ENCODE assay signal across 8 cellular contexts in the genomic region with DNA sequence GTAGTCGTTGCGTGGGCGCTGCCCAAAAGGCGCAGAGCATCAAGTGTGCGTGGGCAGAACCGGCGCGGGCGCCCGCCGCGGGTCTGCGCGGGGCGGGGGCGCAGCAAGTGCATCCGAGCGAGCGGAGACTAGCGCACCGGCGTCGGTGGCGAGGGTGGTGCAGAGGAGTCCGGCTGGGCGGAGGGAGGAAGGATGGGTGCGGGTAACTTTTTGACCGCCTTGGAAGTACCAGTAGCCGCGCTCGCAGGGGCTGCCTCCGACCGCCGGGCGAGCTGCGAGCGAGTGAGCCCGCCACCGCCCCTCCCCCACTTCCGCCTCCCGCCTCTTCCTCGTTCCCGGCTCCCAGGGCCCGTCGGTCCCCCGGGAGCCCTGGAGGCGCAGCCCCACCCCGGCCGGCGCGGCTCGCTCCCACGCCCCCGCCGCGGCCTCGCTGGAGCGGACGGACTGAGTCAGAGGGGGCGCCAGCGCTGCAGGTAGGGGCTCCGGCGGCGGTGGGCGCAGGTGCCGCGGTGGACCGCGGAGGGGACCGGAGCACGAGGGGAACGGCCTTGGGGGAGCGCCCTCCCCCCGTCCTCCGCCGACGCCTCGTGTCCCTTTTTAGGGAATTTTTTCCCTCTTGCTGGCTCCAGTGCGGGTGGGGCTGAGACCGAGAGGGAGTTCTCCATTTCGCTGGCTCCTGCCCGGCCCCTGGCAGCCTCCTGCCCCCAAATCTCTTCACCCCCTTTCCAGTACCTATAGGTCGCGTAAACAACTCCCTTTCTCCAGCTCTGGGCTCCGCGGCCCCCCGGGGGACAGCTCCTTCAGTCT. TPM values are rescaled to one million over a fixed set of nuclear protein-coding genes. Genes with fewer than 3 reads are reported as not detected.
A peak's percentile ranks its signal among the peaks of the same experiment; 100 is the strongest.
DNase-seq lines count a peak whose midpoint lies in the region; ATAC-seq, FAIRE-seq and TF ChIP-seq lines count a peak whose summit lies in the region.

No MANE protein-coding gene starts in this region.

- no peak for TF ChIP-seq EP300 in GM12878 (IDR thresholded peaks at IDR 0.05; ENCODE audit: borderline replicate concordance in 1 of 2, control insufficient read depth in 1 of 2, low read depth in 2 of 2, low read length in 2 of 2)

- in situ Hi-C loops in GM12878 (cut with MboI), result no loop called here

- POLR2A ChIA-PET in GM12878 (lab: Charles Lee), result interaction anchor here (0.6 to 1.4 kb wide), 2 partner anchors 10 to 29 kb away, joined by 3 to 4 read pairs; a partner anchor contains a TSS

- H3K36me3 ChIP-seq in BLaER1 treated with 17β-estradiol and CSF1 and Interleukin-3, amounts not matched to agents 10 nM and 100 nM, result peaks cover 0 to 20% (median 0%) of the 10 kb centered on the region in 11 experiments; a peak in 9 of 22 replicates
- H3K36me3 ChIP-seq in GM12878 (ENCODE audit: control insufficient read depth in 2 of 2, insufficient read depth in 2 of 2, low read length in 1 of 2), result no peaks in the 10 kb centered on the region; a peak in 1 of 4 replicates
- peaks cover 4% of the 10 kb centered on the region; the same call in 1 of the 2 replicates for H3K36me3 ChIP-seq in iPS DF 6.9 (ENCODE audit: control insufficient read depth, insufficient read depth, low read length)

- H3K4me3 ChIP-seq in BLaER1 treated with 17β-estradiol and CSF1 and Interleukin-3, amounts not matched to agents 10 nM and 100 nM, result peak overlapping the region; percentile 60 to 80 (median 66)
- H3K4me3 ChIP-seq in GM12878 (peak overlapping the region; percentile 57), iPS DF 6.9 (ENCODE audit: low read length) (peak overlapping the region; percentile 77)

- H3K4me1 ChIP-seq in BLaER1 treated with 17β-estradiol and CSF1 and Interleukin-3, amounts not matched to agents 10 nM and 100 nM, result peaks cover 21 to 47% (median 40%) of the 10 kb centered on the region in 10 experiments
- H3K4me1 ChIP-seq in GM12878 (ENCODE audit: control insufficient read depth, insufficient read depth, low read length) (0 out of 2 replicates have a peak, but pooled peaks cover 3% of the 10 kb centered on the region), iPS DF 6.9 (ENCODE audit: control insufficient read depth, insufficient read depth, low read length) (0 out of 2 replicates have a peak, but pooled peaks cover 2% of the 10 kb centered on the region)

- SMC1A ChIA-PET in GM12878 (lab: Charles Lee; ENCODE audit: uncharacterized antibody, unreplicated experiment), result interaction anchor here (0.6 to 1.6 kb wide), 4 partner anchors 13 to 43 kb away, joined by 3 to 4 read pairs (median 4); a partner anchor contains a TSS

- no peak for TF ChIP-seq RAD21 in GM12878 (IDR thresholded peaks at IDR 0.05; ENCODE audit: insufficient read depth, low read depth, low read length)

- DNase-seq in HuH-7 (ENCODE audit: low spot score), result peak; percentile 72
- DNase-seq in T-helper 1 cell, result peak in 3 of 5 donors; percentile 22 to 45 (median 31)
- DNase-seq in GM12878 (ENCODE audit: low read depth, low spot score), result no peak
- DNase-seq in iPS DF 6.9 (ENCODE audit: low read depth, low spot score), result peak; percentile 1
- peak; percentile 49 for DNase-seq in retina
- no peak for DNase-seq in NCI-H1694 (lab: John Stamatoyannopoulos, UW)
- DNase-seq in DMS79 treated with DMSO at 0.1 percent for 48 hours (lab: John Stamatoyannopoulos, UW), result no peak

- BruUV-seq in GM12878 (replicated peaks; lab: Mats Ljungman, UMichigan), result no TSS peak

- peak overlapping the region; percentile 88 to 99 (median 95) for H3K4me2 ChIP-seq in BLaER1 treated with 17β-estradiol and CSF1 and Interleukin-3, amounts not matched to agents 10 nM and 100 nM
- H3K4me2 ChIP-seq in GM12878 (ENCODE audit: control insufficient read depth, insufficient read depth), result peak overlapping the region; percentile 89

- WGBS in GM12878 (ENCODE audit: insufficient coverage, insufficient replicate concordance, low lambda C conversion rate, missing lambda C conversion rate), result 1% methylated on average over 56 of the region's 87 CpGs
- WGBS in iPS DF 6.9 (ENCODE audit: insufficient coverage, insufficient read length), result no CpG with 5 or more reads among the region's 87 CpGs

- peak overlapping the region; percentile 6 to 86 (median 60); a peak in 19 of 22 replicates for H3K9ac ChIP-seq in BLaER1 treated with 17β-estradiol and CSF1 and Interleukin-3, amounts not matched to agents 10 nM and 100 nM
- no peak overlapping the region for H3K9ac ChIP-seq in GM12878 (ENCODE audit: control insufficient read depth, insufficient read depth, low read length)

- no peaks in the 10 kb centered on the region for H3K79me2 ChIP-seq in GM12878 (ENCODE audit: control insufficient read depth, insufficient read depth, low read length)

- peaks cover 31 to 67% (median 55%) of the 10 kb centered on the region in 11 experiments for H3K27me3 ChIP-seq in BLaER1 treated with 17β-estradiol and CSF1 and Interleukin-3, amounts not matched to agents 10 nM and 100 nM
- H3K27me3 ChIP-seq in GM12878 (replicated peaks in 1 of 2; ENCODE audit: control insufficient read depth in 2 of 2, insufficient read depth in 2 of 2, low read length in 1 of 2) (peaks cover 3 to 6% of the 10 kb centered on the region in 2 experiments; a peak in 3 of 4 replicates), iPS DF 6.9 (ENCODE audit: control insufficient read depth, insufficient read depth, low read length) (peaks cover 3% of the 10 kb centered on the region; the same call in 1 of the 2 replicates)

- intact Hi-C loops in GM12878 (cut with micrococcal nuclease; ENCODE audit: unreplicated experiment), result no loop called here

- peak overlapping the region in 8 of 11 experiments; percentile 17 to 79 (median 43); a peak in 14 of 22 replicates for H3K27ac ChIP-seq in BLaER1 treated with 17β-estradiol and CSF1 and Interleukin-3, amounts not matched to agents 10 nM and 100 nM
- no peak overlapping the region for H3K27ac ChIP-seq in GM12878 (ENCODE audit: control insufficient read depth, insufficient read depth)
- H3K27ac ChIP-seq in iPS DF 6.9 (ENCODE audit: low read length), result no peak overlapping the region

- peaks cover 11 to 32% (median 20%) of the 10 kb centered on the region in 11 experiments for H3K9me3 ChIP-seq in BLaER1 treated with 17β-estradiol and CSF1 and Interleukin-3, amounts not matched to agents 10 nM and 100 nM (replicated peaks in 1 of 11)
- peaks cover under 1% of the 10 kb centered on the region; the same call in 2 of the 3 replicates for H3K9me3 ChIP-seq in GM12878 (replicated peaks; ENCODE audit: control insufficient read depth, insufficient read depth, low read length)
- H3K9me3 ChIP-seq in iPS DF 6.9 (ENCODE audit: control insufficient read depth, insufficient read depth, low read length), result no peaks in the 10 kb centered on the region; the same call in 1 of the 2 replicates

- peak overlapping the region; percentile 39 for H2AFZ ChIP-seq in GM12878 (ENCODE audit: control insufficient read depth, low read depth, low read length)

- no peak for TF ChIP-seq CTCF in GM12878 (IDR thresholded peaks at IDR 0.05 in 2 of 3, conservative IDR thresholded peaks at IDR 0.05 in 1 of 3; ENCODE audit: control insufficient read depth in 2 of 3, extremely low read depth in 1 of 3, insufficient read depth in 1 of 3, low read depth in 3 of 3, low read length in 3 of 3)

- CTCF ChIA-PET in GM12878 (lab: Yijun Ruan, JAX), result interaction anchor here (1.0 to 2.3 kb wide), 5 partner anchors 13 to 44 kb away, joined by 3 to 7 read pairs (median 6); a partner anchor contains a TSS

- RAD21 ChIA-PET in GM12878 (lab: Charles Lee; ENCODE audit: unreplicated experiment), result interaction anchor here (1.2 to 2.7 kb wide), 2 partner anchors 31 to 38 kb away, joined by 3 to 8 read pairs; no protein-coding TSS in a partner anchor

- ATAC-seq in GM12878, result peak; percentile 74

- no peak for FAIRE-seq in GM12878 (lab: Jason Lieb, UNC)

- no peak for TF ChIP-seq POLR2A in GM12878 (IDR thresholded peaks at IDR 0.05; ENCODE audit: low read depth, low read length)

- peaks cover 0 to 31% (median 0%) of the 10 kb centered on the region in 11 experiments; a peak in 5 of 22 replicates for H4K20me1 ChIP-seq in BLaER1 treated with 17β-estradiol and CSF1 and Interleukin-3, amounts not matched to agents 10 nM and 100 nM
- H4K20me1 ChIP-seq in GM12878 (ENCODE audit: control insufficient read depth, insufficient read depth), result no peaks in the 10 kb centered on the region

RNA-seq across cellular contexts. Expression of a gene that starts 1.6 kb away (rescaled TPM):
- 1.1 and 2.1 TPM in 2 replicates for total RNA-seq in GM12878 (2013; cell fraction: nucleolus; rRNA removed)
- total RNA-seq in GM12878 (2014; rRNA removed) (0.17 TPM in 1 of 2 replicates, not detected in the other), GM12878 (2014; rRNA removed; fragmentation: Illumina TruSeq; extraction: Trizol) (0.41 and 0.67 TPM in 2 replicates), GM12878 (2021) (0.74 and 1.0 TPM in 2 replicates)
- 0.62 TPM for polyA plus RNA-seq in GM12878 (2011; ENCODE audit: low read depth)
- polyA plus RNA-seq in GM12878 (2011; rRNA removed) (5.0 and 5.7 TPM in 2 replicates), GM12878 (2014; fragmentation: Illumina TruSeq; extraction: Trizol) (0.46 and 0.52 TPM in 2 replicates), GM12878 (2014; fragmentation: Nextera tagmentation; extraction: Ambion mirVana) (under 1 TPM; 0.18 to 0.49 TPM), GM12878 (2014; rRNA removed) (0.39 and 0.67 TPM in 2 replicates), GM12878 (2016; fragmentation: Nextera tagmentation; extraction: Ambion mirVana) (under 1 TPM in 1 of 2 experiments, not detected in 1; 0.21 TPM)
- 5.1 and 5.3 TPM in 2 replicates for polyA plus RNA-seq in GM12878 (2011; cell fraction: cytosol; rRNA removed)
- 5.2 and 7.2 TPM in 2 replicates for polyA plus RNA-seq in GM12878 (2011; cell fraction: nucleus; rRNA removed)
- 0.42 and 0.74 TPM in 2 replicates for polyA plus RNA-seq in GM12878 (2012)
- 2.9 and 3.3 TPM in 2 replicates for polyA minus RNA-seq in GM12878 (2011; rRNA and poly(A)+ RNA removed)
- polyA minus RNA-seq in GM12878 (2011; cell fraction: cytosol; rRNA and poly(A)+ RNA removed), result not detected in 2 replicates
- 1.3 and 1.7 TPM in 2 replicates for polyA minus RNA-seq in GM12878 (2011; cell fraction: nucleus; rRNA and poly(A)+ RNA removed)

RNA-seq across cellular contexts. Expression of a gene that starts 9.5 kb away (rescaled TPM):
- total RNA-seq in GM12878 (2013; cell fraction: nucleolus; rRNA removed), result 84.5 and 94.1 TPM in 2 replicates
- total RNA-seq in GM12878 (2014; rRNA removed) (35.7 and 45.0 TPM in 2 replicates), GM12878 (2014; rRNA removed; fragmentation: Illumina TruSeq; extraction: Trizol) (15.5 and 18.6 TPM in 2 replicates), GM12878 (2021) (39.5 and 45.2 TPM in 2 replicates)
- 14.5 TPM for polyA plus RNA-seq in GM12878 (2011; ENCODE audit: low read depth)
- polyA plus RNA-seq in GM12878 (2011; rRNA removed) (8.0 and 24.1 TPM in 2 replicates), GM12878 (2014; fragmentation: Illumina TruSeq; extraction: Trizol) (29.4 and 41.9 TPM in 2 replicates), GM12878 (2014; fragmentation: Nextera tagmentation; extraction: Ambion mirVana) (10 to 100 TPM; 19.1 to 27.5 TPM), GM12878 (2014; rRNA removed) (28.6 and 33.5 TPM in 2 replicates), GM12878 (2016; fragmentation: Nextera tagmentation; extraction: Ambion mirVana) (10 to 100 TPM; 56.5 to 66.0 TPM)
- polyA plus RNA-seq in GM12878 (2011; cell fraction: cytosol; rRNA removed), result 27.0 and 35.8 TPM in 2 replicates
- polyA plus RNA-seq in GM12878 (2011; cell fraction: nucleus; rRNA removed), result 71.0 and 74.4 TPM in 2 replicates
- polyA plus RNA-seq in GM12878 (2012), result 25.3 and 27.7 TPM in 2 replicates
- polyA minus RNA-seq in GM12878 (2011; rRNA and poly(A)+ RNA removed), result 27.9 and 34.2 TPM in 2 replicates
- 16.2 and 28.5 TPM in 2 replicates for polyA minus RNA-seq in GM12878 (2011; cell fraction: cytosol; rRNA and poly(A)+ RNA removed)
- polyA minus RNA-seq in GM12878 (2011; cell fraction: nucleus; rRNA and poly(A)+ RNA removed), result 33.1 and 57.7 TPM in 2 replicates

RNA-seq across cellular contexts. Expression of a gene that starts 28.3 kb away (rescaled TPM):
- total RNA-seq in GM12878 (2013; cell fraction: nucleolus; rRNA removed), result not detected in 2 replicates
- total RNA-seq in GM12878 (2014; rRNA removed), result not detected in 2 replicates
- total RNA-seq in GM12878 (2014; rRNA removed; fragmentation: Illumina TruSeq; extraction: Trizol), result not detected in 2 replicates
- total RNA-seq in GM12878 (2021), result not detected in 2 replicates
- polyA plus RNA-seq in GM12878 (2011; ENCODE audit: low read depth), result 0.16 TPM
- not detected in 2 replicates for polyA plus RNA-seq in GM12878 (2011; rRNA removed)
- polyA plus RNA-seq in GM12878 (2011; cell fraction: cytosol; rRNA removed), result not detected in 2 replicates
- polyA plus RNA-seq in GM12878 (2011; cell fraction: nucleus; rRNA removed), result not detected in 2 replicates
- 0.14 and 0.22 TPM in 2 replicates for polyA plus RNA-seq in GM12878 (2012)
- not detected in 2 replicates for polyA plus RNA-seq in GM12878 (2014; fragmentation: Illumina TruSeq; extraction: Trizol)
- polyA plus RNA-seq in GM12878 (2014; fragmentation: Nextera tagmentation; extraction: Ambion mirVana), result not detected
- 0.06 TPM in 1 of 2 replicates, not detected in the other for polyA plus RNA-seq in GM12878 (2014; rRNA removed)
- under 1 TPM in 1 of 2 experiments, not detected in 1; 0.24 TPM for polyA plus RNA-seq in GM12878 (2016; fragmentation: Nextera tagmentation; extraction: Ambion mirVana)
- not detected in 2 replicates for polyA minus RNA-seq in GM12878 (2011; rRNA and poly(A)+ RNA removed)
- polyA minus RNA-seq in GM12878 (2011; cell fraction: cytosol; rRNA and poly(A)+ RNA removed), result not detected in 2 replicates
- not detected in 2 replicates for polyA minus RNA-seq in GM12878 (2011; cell fraction: nucleus; rRNA and poly(A)+ RNA removed)

RNA-seq across cellular contexts. Expression of a gene that starts 43.5 kb away (rescaled TPM):
- total RNA-seq in GM12878 (2013; cell fraction: nucleolus; rRNA removed), result 26.4 and 29.7 TPM in 2 replicates
- total RNA-seq in GM12878 (2014; rRNA removed) (8.9 and 14.5 TPM in 2 replicates), GM12878 (2014; rRNA removed; fragmentation: Illumina TruSeq; extraction: Trizol) (5.4 and 6.4 TPM in 2 replicates), GM12878 (2021) (9.4 and 9.5 TPM in 2 replicates)
- 7.3 TPM for polyA plus RNA-seq in GM12878 (2011; ENCODE audit: low read depth)
- polyA plus RNA-seq in GM12878 (2011; rRNA removed) (17.8 and 22.6 TPM in 2 replicates), GM12878 (2014; fragmentation: Illumina TruSeq; extraction: Trizol) (5.8 and 6.2 TPM in 2 replicates), GM12878 (2014; fragmentation: Nextera tagmentation; extraction: Ambion mirVana) (1 to 10 TPM; 5.1 to 7.3 TPM), GM12878 (2014; rRNA removed) (10.8 and 15.8 TPM in 2 replicates), GM12878 (2016; fragmentation: Nextera tagmentation; extraction: Ambion mirVana) (1 to 10 TPM; 9.1 to 9.8 TPM)
- polyA plus RNA-seq in GM12878 (2011; cell fraction: cytosol; rRNA removed), result 42.2 and 53.1 TPM in 2 replicates
- 23.1 and 26.2 TPM in 2 replicates for polyA plus RNA-seq in GM12878 (2011; cell fraction: nucleus; rRNA removed)
- 9.0 and 9.2 TPM in 2 replicates for polyA plus RNA-seq in GM12878 (2012)
- 38.8 and 61.4 TPM in 2 replicates for polyA minus RNA-seq in GM12878 (2011; rRNA and poly(A)+ RNA removed)
- 15.0 and 15.8 TPM in 2 replicates for polyA minus RNA-seq in GM12878 (2011; cell fraction: cytosol; rRNA and poly(A)+ RNA removed)
- 30.7 and 44.2 TPM in 2 replicates for polyA minus RNA-seq in GM12878 (2011; cell fraction: nucleus; rRNA and poly(A)+ RNA removed)

RNA-seq across cellular contexts. Expression of a gene that starts 58.2 kb away (rescaled TPM):
- 0.64 and 1.3 TPM in 2 replicates for total RNA-seq in GM12878 (2013; cell fraction: nucleolus; rRNA removed)
- total RNA-seq in GM12878 (2014; rRNA removed) (1.2 and 1.5 TPM in 2 replicates), GM12878 (2014; rRNA removed; fragmentation: Illumina TruSeq; extraction: Trizol) (1.2 TPM in 2 replicates), GM12878 (2021) (2.3 and 2.6 TPM in 2 replicates)
- polyA plus RNA-seq in GM12878 (2011; ENCODE audit: low read depth), result 0.71 TPM
- polyA plus RNA-seq in GM12878 (2011; rRNA removed) (10.3 and 11.3 TPM in 2 replicates), GM12878 (2014; fragmentation: Illumina TruSeq; extraction: Trizol) (1.8 and 2.2 TPM in 2 replicates), GM12878 (2014; fragmentation: Nextera tagmentation; extraction: Ambion mirVana) (under 1 TPM; 0.52 to 0.66 TPM), GM12878 (2014; rRNA removed) (1.4 and 1.9 TPM in 2 replicates), GM12878 (2016; fragmentation: Nextera tagmentation; extraction: Ambion mirVana) (1 to 10 TPM; 1.4 TPM)
- 10.9 and 12.1 TPM in 2 replicates for polyA plus RNA-seq in GM12878 (2011; cell fraction: cytosol; rRNA removed)
- polyA plus RNA-seq in GM12878 (2011; cell fraction: nucleus; rRNA removed), result 3.9 and 4.6 TPM in 2 replicates
- polyA plus RNA-seq in GM12878 (2012), result 0.91 and 1.6 TPM in 2 replicates
- 17.6 and 21.9 TPM in 2 replicates for polyA minus RNA-seq in GM12878 (2011; rRNA and poly(A)+ RNA removed)
- 8.7 and 9.0 TPM in 2 replicates for polyA minus RNA-seq in GM12878 (2011; cell fraction: cytosol; rRNA and poly(A)+ RNA removed)
- 1.5 and 2.4 TPM in 2 replicates for polyA minus RNA-seq in GM12878 (2011; cell fraction: nucleus; rRNA and poly(A)+ RNA removed)

Comparison
In these comparisons a context has a peak if more than half of its experiments do, and no peak if none do; other contexts are left out.
1. H3K27ac ChIP-seq: peak in BLaER1 treated with 17β-estradiol and CSF1 and Interleukin-3, amounts not matched to agents 10 nM and 100 nM (8 of 11); none in GM12878 (single experiment) and iPS DF 6.9 (single experiment).
2. DNase-seq: peak in HuH-7 (single experiment), T-helper 1 cell (3 of 5), iPS DF 6.9 (single experiment) and retina (single experiment); none in GM12878 (single experiment), NCI-H1694 (single experiment) and DMS79 treated with DMSO at 0.1 percent for 48 hours (single experiment).
3. Peak in every context shown above with its lines, with median percentiles within 50 percentile points of each other: H3K4me3 ChIP-seq.